Comparison of ENCODE assay signal across 1 cellular context in the genomic region with DNA sequence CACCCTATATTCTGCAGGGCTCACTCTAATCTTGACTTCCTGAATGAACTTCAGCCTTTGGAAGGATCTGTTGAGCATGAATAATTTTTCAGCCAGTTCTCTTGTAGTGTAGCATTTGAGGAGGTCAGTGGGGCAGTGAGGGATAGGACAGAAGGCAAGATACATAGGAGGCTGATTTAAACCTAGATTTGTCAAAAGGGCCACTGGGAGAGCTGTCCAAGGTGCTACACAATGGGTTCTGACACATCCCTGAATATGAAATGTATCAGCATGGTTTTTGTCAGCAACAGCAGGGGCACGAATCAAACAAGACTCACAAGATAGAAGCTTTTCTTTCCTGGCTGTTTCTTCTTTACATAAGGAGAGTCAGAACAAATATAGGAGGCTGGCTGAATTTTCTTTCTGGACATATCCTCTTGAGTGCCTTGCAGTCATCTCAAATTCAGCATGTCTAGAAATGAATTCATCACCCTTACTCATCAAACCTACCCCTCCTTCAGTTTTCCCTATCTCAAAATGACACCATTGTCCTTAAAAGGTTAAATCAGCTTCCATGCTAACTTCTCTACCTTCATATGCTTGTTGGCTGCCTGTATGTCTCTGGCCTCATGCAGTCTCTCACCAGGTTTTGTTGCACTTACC.
TF ChIP-seq lines count a peak whose summit lies in the region.

No MANE protein-coding gene starts in this region.

TF ChIP-seq in HepG2, 621 proteins besides CTCF, POLR2A, EP300 and RAD21 (continued from another document and continues in another):
- TF ChIP-seq, protein P1, sequence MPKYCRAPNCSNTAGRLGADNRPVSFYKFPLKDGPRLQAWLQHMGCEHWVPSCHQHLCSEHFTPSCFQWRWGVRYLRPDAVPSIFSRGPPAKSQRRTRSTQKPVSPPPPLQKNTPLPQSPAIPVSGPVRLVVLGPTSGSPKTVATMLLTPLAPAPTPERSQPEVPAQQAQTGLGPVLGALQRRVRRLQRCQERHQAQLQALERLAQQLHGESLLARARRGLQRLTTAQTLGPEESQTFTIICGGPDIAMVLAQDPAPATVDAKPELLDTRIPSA (CRISPR knock-in tag; IDR thresholded peaks at IDR 0.05; ENCODE audit: borderline replicate concordance), result no peak
- TF ChIP-seq, protein P2, sequence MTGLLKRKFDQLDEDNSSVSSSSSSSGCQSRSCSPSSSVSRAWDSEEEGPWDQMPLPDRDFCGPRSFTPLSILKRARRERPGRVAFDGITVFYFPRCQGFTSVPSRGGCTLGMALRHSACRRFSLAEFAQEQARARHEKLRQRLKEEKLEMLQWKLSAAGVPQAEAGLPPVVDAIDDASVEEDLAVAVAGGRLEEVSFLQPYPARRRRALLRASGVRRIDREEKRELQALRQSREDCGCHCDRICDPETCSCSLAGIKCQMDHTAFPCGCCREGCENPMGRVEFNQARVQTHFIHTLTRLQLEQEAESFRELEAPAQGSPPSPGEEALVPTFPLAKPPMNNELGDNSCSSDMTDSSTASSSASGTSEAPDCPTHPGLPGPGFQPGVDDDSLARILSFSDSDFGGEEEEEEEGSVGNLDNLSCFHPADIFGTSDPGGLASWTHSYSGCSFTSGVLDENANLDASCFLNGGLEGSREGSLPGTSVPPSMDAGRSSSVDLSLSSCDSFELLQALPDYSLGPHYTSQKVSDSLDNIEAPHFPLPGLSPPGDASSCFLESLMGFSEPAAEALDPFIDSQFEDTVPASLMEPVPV (CRISPR knock-in tag; IDR thresholded peaks at IDR 0.05), result no peak
- TF ChIP-seq YEATS4 (CRISPR knock-in tag; IDR thresholded peaks at IDR 0.05; ENCODE audit: borderline replicate concordance), result peak; percentile 49; the same call in 1 of the 2 replicates
- TF ChIP-seq, protein P3, sequence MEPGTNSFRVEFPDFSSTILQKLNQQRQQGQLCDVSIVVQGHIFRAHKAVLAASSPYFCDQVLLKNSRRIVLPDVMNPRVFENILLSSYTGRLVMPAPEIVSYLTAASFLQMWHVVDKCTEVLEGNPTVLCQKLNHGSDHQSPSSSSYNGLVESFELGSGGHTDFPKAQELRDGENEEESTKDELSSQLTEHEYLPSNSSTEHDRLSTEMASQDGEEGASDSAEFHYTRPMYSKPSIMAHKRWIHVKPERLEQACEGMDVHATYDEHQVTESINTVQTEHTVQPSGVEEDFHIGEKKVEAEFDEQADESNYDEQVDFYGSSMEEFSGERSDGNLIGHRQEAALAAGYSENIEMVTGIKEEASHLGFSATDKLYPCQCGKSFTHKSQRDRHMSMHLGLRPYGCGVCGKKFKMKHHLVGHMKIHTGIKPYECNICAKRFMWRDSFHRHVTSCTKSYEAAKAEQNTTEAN (CRISPR knock-in tag; conservative IDR thresholded peaks at IDR 0.05), result peak; percentile 62; the same call in 1 of the 2 replicates
- TF ChIP-seq ZNF614 (CRISPR knock-in tag; IDR thresholded peaks at IDR 0.05; ENCODE audit: borderline replicate concordance), result no peak
- TF ChIP-seq ZNF530 (CRISPR knock-in tag; IDR thresholded peaks at IDR 0.05; ENCODE audit: low read depth), result no peak
- TF ChIP-seq, protein P4, sequence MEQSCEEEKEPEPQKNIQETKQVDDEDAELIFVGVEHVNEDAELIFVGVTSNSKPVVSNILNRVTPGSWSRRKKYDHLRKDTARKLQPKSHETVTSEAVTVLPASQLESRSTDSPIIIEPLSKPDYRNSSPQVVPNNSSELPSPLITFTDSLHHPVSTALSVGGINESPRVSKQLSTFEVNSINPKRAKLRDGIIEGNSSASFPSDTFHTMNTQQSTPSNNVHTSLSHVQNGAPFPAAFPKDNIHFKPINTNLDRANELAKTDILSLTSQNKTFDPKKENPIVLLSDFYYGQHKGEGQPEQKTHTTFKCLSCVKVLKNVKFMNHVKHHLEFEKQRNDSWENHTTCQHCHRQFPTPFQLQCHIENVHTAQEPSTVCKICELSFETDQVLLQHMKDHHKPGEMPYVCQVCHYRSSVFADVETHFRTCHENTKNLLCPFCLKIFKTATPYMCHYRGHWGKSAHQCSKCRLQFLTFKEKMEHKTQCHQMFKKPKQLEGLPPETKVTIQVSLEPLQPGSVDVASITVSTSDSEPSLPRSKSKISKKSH (CRISPR knock-in tag; IDR thresholded peaks at IDR 0.05; ENCODE audit: borderline replicate concordance), result no peak
- no peak for TF ChIP-seq DR1 (CRISPR knock-in tag; IDR thresholded peaks at IDR 0.05)
- TF ChIP-seq PAWR (CRISPR knock-in tag; IDR thresholded peaks at IDR 0.05; ENCODE audit: borderline replicate concordance), result 0 out of 2 replicates have a peak, but pooled peaks have one; percentile 40
- 0 out of 2 replicates have a peak, but pooled peaks have one; percentile 44 for TF ChIP-seq SAP130 (CRISPR knock-in tag; IDR thresholded peaks at IDR 0.05; ENCODE audit: low read depth)
- no peak for TF ChIP-seq ZNF598 (CRISPR knock-in tag; IDR thresholded peaks at IDR 0.05; ENCODE audit: borderline replicate concordance)
- 0 out of 2 replicates have a peak, but pooled peaks have one; percentile 19 for TF ChIP-seq MLX (CRISPR knock-in tag; IDR thresholded peaks at IDR 0.05)
- TF ChIP-seq GABPB1 (CRISPR knock-in tag; IDR thresholded peaks at IDR 0.05), result no peak
- TF ChIP-seq ZBTB26 (CRISPR knock-in tag; IDR thresholded peaks at IDR 0.05; ENCODE audit: borderline replicate concordance), result no peak
- TF ChIP-seq, protein P5, sequence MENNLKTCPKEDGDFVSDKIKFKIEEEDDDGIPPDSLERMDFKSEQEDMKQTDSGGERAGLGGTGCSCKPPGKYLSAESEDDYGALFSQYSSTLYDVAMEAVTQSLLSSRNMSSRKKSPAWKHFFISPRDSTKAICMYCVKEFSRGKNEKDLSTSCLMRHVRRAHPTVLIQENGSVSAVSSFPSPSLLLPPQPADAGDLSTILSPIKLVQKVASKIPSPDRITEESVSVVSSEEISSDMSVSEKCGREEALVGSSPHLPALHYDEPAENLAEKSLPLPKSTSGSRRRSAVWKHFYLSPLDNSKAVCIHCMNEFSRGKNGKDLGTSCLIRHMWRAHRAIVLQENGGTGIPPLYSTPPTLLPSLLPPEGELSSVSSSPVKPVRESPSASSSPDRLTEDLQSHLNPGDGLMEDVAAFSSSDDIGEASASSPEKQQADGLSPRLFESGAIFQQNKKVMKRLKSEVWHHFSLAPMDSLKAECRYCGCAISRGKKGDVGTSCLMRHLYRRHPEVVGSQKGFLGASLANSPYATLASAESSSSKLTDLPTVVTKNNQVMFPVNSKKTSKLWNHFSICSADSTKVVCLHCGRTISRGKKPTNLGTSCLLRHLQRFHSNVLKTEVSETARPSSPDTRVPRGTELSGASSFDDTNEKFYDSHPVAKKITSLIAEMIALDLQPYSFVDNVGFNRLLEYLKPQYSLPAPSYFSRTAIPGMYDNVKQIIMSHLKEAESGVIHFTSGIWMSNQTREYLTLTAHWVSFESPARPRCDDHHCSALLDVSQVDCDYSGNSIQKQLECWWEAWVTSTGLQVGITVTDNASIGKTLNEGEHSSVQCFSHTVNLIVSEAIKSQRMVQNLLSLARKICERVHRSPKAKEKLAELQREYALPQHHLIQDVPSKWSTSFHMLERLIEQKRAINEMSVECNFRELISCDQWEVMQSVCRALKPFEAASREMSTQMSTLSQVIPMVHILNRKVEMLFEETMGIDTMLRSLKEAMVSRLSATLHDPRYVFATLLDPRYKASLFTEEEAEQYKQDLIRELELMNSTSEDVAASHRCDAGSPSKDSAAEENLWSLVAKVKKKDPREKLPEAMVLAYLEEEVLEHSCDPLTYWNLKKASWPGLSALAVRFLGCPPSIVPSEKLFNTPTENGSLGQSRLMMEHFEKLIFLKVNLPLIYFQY (CRISPR knock-in tag; IDR thresholded peaks at IDR 0.05; ENCODE audit: borderline replicate concordance), result peak; percentile 38; the same call in 1 of the 2 replicates
- TF ChIP-seq HDAC6 (IDR thresholded peaks at IDR 0.05; ENCODE audit: low read depth, low read length), result no peak
- no peak for TF ChIP-seq SIN3B (IDR thresholded peaks at IDR 0.05; ENCODE audit: low read length)
- no peak for TF ChIP-seq PPARG (CRISPR knock-in tag; conservative IDR thresholded peaks at IDR 0.05)
- TF ChIP-seq ZNF564 (CRISPR knock-in tag; IDR thresholded peaks at IDR 0.05), result peak; percentile 27; the same call in 1 of the 2 replicates
- TF ChIP-seq FUBP1 (CRISPR knock-in tag; IDR thresholded peaks at IDR 0.05; ENCODE audit: borderline replicate concordance), result no peak
- TF ChIP-seq JARID2 (CRISPR knock-in tag; IDR thresholded peaks at IDR 0.05; ENCODE audit: insufficient replicate concordance), result no peak
- no peak for TF ChIP-seq MXI1 (IDR thresholded peaks at IDR 0.05; ENCODE audit: borderline replicate concordance, low read depth, low read length)
- TF ChIP-seq, protein P6, sequence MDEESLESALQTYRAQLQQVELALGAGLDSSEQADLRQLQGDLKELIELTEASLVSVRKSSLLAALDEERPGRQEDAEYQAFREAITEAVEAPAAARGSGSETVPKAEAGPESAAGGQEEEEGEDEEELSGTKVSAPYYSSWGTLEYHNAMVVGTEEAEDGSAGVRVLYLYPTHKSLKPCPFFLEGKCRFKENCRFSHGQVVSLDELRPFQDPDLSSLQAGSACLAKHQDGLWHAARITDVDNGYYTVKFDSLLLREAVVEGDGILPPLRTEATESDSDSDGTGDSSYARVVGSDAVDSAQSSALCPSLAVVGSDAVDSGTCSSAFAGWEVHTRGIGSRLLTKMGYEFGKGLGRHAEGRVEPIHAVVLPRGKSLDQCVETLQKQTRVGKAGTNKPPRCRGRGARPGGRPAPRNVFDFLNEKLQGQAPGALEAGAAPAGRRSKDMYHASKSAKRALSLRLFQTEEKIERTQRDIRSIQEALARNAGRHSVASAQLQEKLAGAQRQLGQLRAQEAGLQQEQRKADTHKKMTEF (CRISPR knock-in tag; IDR thresholded peaks at IDR 0.05), result no peak
- no peak for TF ChIP-seq ZNF567 (CRISPR knock-in tag; IDR thresholded peaks at IDR 0.05; ENCODE audit: borderline replicate concordance)
- TF ChIP-seq CENPBD1 (CRISPR knock-in tag; IDR thresholded peaks at IDR 0.05; ENCODE audit: borderline replicate concordance, low read depth), result 0 out of 2 replicates have a peak, but pooled peaks have one; percentile 9
- TF ChIP-seq, protein P7, sequence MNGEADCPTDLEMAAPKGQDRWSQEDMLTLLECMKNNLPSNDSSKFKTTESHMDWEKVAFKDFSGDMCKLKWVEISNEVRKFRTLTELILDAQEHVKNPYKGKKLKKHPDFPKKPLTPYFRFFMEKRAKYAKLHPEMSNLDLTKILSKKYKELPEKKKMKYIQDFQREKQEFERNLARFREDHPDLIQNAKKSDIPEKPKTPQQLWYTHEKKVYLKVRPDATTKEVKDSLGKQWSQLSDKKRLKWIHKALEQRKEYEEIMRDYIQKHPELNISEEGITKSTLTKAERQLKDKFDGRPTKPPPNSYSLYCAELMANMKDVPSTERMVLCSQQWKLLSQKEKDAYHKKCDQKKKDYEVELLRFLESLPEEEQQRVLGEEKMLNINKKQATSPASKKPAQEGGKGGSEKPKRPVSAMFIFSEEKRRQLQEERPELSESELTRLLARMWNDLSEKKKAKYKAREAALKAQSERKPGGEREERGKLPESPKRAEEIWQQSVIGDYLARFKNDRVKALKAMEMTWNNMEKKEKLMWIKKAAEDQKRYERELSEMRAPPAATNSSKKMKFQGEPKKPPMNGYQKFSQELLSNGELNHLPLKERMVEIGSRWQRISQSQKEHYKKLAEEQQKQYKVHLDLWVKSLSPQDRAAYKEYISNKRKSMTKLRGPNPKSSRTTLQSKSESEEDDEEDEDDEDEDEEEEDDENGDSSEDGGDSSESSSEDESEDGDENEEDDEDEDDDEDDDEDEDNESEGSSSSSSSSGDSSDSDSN (CRISPR knock-in tag; IDR thresholded peaks at IDR 0.05), result no peak
- TF ChIP-seq ZNF556 (CRISPR knock-in tag; IDR thresholded peaks at IDR 0.05; ENCODE audit: borderline replicate concordance), result no peak
- no peak for TF ChIP-seq ZNF605 (CRISPR knock-in tag; IDR thresholded peaks at IDR 0.05)
- TF ChIP-seq ZFP37 (CRISPR knock-in tag; IDR thresholded peaks at IDR 0.05; ENCODE audit: borderline replicate concordance), result peak; percentile 91; the same call in 1 of the 2 replicates
- TF ChIP-seq ATF3 (CRISPR knock-in tag; IDR thresholded peaks at IDR 0.05), result no peak
- peak; percentile 93 for TF ChIP-seq WIZ (CRISPR knock-in tag; IDR thresholded peaks at IDR 0.05)
